In the genomic region with DNA sequence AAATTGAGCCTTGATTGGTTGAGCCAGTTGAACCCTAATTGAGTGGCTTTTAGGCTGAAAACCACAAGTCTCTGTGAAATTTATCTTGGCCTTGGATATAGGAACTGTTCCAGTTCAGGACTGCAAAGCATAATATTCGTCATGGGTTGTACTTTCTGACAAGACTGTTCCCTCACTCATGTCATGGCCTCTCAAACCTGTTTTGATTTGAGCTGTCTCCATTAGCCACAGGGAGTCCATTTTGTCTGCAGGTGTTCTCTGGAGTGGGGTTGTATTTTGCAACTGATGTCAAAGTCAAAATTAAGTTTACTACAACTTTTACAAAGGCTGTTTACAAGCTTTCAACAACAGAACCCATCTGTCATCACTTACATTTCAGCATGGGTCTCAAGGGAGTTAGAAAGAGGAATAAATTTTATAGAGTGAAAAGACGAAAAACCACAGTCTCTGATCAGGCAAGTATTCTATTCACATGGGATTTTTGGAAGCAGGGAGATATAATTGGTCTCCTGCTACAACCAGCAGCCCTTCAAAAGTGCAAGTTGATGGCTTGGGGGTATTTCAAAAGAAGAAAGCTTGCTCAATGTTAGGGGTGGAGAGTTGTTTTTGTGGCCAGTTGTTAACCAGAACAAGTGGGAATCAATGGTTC, we compare ENCODE assay signal across 14 cellular contexts.
"Had no signal": no experiment of that assay in that cellular context is flagged by ENCODE, and none has a peak within 500 bp of the region (broad histone marks: within the 10 kb centered on the region; RNA-seq: fewer than 3 reads in every experiment).

No MANE protein-coding gene starts in this region.

- H3K27me3 ChIP-seq: adrenal gland, breast epithelium, gastrocnemius medialis, heart right ventricle, stomach had no signal

- H3K36me3 ChIP-seq: adrenal gland, breast epithelium, gastrocnemius medialis, heart right ventricle, stomach, thoracic aorta had no signal

- H3K9me3 ChIP-seq: adrenal gland, breast epithelium, gastrocnemius medialis, stomach, thoracic aorta had no signal

- H3K4me1 ChIP-seq: adrenal gland, breast epithelium, gastrocnemius medialis, heart right ventricle, stomach had no signal

- ATAC-seq: activated T-helper 17 cell treated with anti-CD3 and anti-CD28 coated beads, Interleukin-2, amount 50 U/mL, for 72 hours; gastrocnemius medialis; heart right ventricle; natural killer cell had no signal

- H3K4me3 ChIP-seq: adrenal gland, breast epithelium, gastrocnemius medialis, heart right ventricle, stomach, thoracic aorta had no signal

- H3K27ac ChIP-seq: adrenal gland, breast epithelium, gastrocnemius medialis, heart right ventricle, stomach, thoracic aorta had no signal

- DNase-seq: activated B cell treated with CpG ODN at 0.5 μM for 24 hours; activated CD4-positive, alpha-beta T cell treated with anti-CD3 and anti-CD28 coated beads, Interleukin-2, amount 10 ng/mL, durations not matched to agents 24 days and 14 days; activated naive CD4-positive, alpha-beta T cell treated with anti-CD3 and anti-CD28 coated beads for 36 hours; adrenal gland; effector CD4-positive, alpha-beta T cell; gastrocnemius medialis; heart right ventricle; natural killer cell; stimulated activated CD4-positive, alpha-beta T cell treated with anti-CD3 and anti-CD28 coated beads, Interleukin-4, amount 100 ng/mL, for 4 hours; stomach; T-helper 2 cell had no signal
